In the genomic region with DNA sequence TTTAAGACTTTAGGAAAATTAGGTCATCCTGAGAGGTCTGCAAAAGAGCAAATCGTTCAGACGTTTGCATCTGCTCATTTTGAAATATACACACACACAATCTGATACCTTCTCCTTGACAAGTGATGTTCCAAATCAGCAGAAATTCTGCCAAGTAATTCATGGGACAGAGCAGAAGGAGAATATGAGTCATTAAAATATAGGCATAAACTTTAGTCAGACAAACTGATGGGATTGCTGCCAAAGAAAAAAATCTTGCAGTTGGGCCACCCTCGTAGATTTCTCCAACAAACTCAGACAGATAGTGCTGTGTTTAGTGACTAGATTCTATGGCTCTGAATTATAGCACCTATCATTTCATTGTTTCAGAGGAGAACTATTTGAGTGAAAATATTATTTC, we compare ENCODE assay signal across 12 cellular contexts.
DNase-seq lines count a peak whose midpoint lies in the region; ATAC-seq and TF ChIP-seq lines count a peak whose summit lies in the region.
"Had no signal": no experiment of that assay in that cellular context is flagged by ENCODE, and none has a peak within 500 bp of the region (broad histone marks: within the 10 kb centered on the region; RNA-seq: fewer than 3 reads in every experiment).

No MANE protein-coding gene starts in this region.

- H3K4me3 Mint-ChIP-seq in activated T-helper 2 cell treated with anti-CD3 and anti-CD28 coated beads, Interferon-gamma antibody, Interleukin-2, Interleukin-4, amounts not matched to agents 10 μg/mL and 5 μg/mL and 100 μg/mL, durations not matched to agents 14 hours and 24 hours and 36 hours (ENCODE audit: low read depth), result no peak overlapping the region

- POLR2A ChIA-PET in PC-3 (lab: Charles Lee; ENCODE audit: unreplicated experiment), result no interaction called here

- no peaks in the 10 kb centered on the region for H3K9me3 ChIP-seq in PC-3 (ENCODE audit: low read length)
- no peaks in the 10 kb centered on the region for H3K9me3 ChIP-seq in osteoblast (ENCODE audit: low read depth, low read length)

- H3K36me3 Mint-ChIP-seq in activated T-helper 2 cell treated with anti-CD3 and anti-CD28 coated beads, Interferon-gamma antibody, Interleukin-2, Interleukin-4, amounts not matched to agents 10 μg/mL and 5 μg/mL and 100 μg/mL, durations not matched to agents 14 hours and 24 hours and 36 hours (ENCODE audit: low read depth), result no peaks in the 10 kb centered on the region

- peak overlapping the region; percentile 34 for H3K9ac ChIP-seq in PC-3 (ENCODE audit: low read length)

- H3K27me3 Mint-ChIP-seq in activated T-helper 2 cell treated with anti-CD3 and anti-CD28 coated beads, Interferon-gamma antibody, Interleukin-2, Interleukin-4, amounts not matched to agents 10 μg/mL and 5 μg/mL and 100 μg/mL, durations not matched to agents 14 hours and 24 hours and 36 hours (ENCODE audit: low read depth), result no peaks in the 10 kb centered on the region

- H3K79me2 ChIP-seq in PC-3 (ENCODE audit: low read length), result no peaks in the 10 kb centered on the region
- no peaks in the 10 kb centered on the region for H3K79me2 ChIP-seq in osteoblast (ENCODE audit: insufficient read depth, low read length)

- no peak overlapping the region for H3K4me3 ChIP-seq in PC-3 (ENCODE audit: low read length)
- no peak overlapping the region for H3K4me3 ChIP-seq in epithelial cell of esophagus (ENCODE audit: low read length)
- H3K4me3 ChIP-seq in osteoblast (ENCODE audit: insufficient read depth, low read length), result no peak overlapping the region
- H3K4me3 ChIP-seq: cardiac muscle cell, skin epidermis had no signal

- H3K9me3 Mint-ChIP-seq in activated T-helper 2 cell treated with anti-CD3 and anti-CD28 coated beads, Interferon-gamma antibody, Interleukin-2, Interleukin-4, amounts not matched to agents 10 μg/mL and 5 μg/mL and 100 μg/mL, durations not matched to agents 14 hours and 24 hours and 36 hours, result no peaks in the 10 kb centered on the region

- peak; percentile 48 for ATAC-seq in PC-3
- ATAC-seq in activated CD4-positive, CD25-positive, alpha-beta regulatory T cell treated with anti-CD3 and anti-CD28 coated beads, Interleukin-2, amount 50 U/mL, for 24 hours, result no peak

- peak; percentile 47 for DNase-seq in DMS 273 treated with DMSO at 0.1 percent for 48 hours (lab: John Stamatoyannopoulos, UW)
- peak; percentile 95 for DNase-seq in PC-3
- peak; percentile 79 for DNase-seq in epithelial cell of esophagus (ENCODE audit: low read depth)
- DNase-seq in osteoblast (ENCODE audit: insufficient read length, low spot score, missing footprints), result peak; percentile 93
- no peak for DNase-seq in COLO668 (lab: John Stamatoyannopoulos, UW; ENCODE audit: unreplicated experiment)
- DNase-seq in activated T-helper 2 cell treated with anti-CD3 and anti-CD28 coated beads, Interferon-gamma antibody, Interleukin-2, Interleukin-4, amounts not matched to agents 10 μg/mL and 5 μg/mL and 100 μg/mL, durations not matched to agents 14 hours and 24 hours and 36 hours (ENCODE audit: low spot score), result no peak
- DNase-seq in NCI-H146 (lab: John Stamatoyannopoulos, UW), result no peak
- DNase-seq: glutamatergic neuron, T-helper 2 cell had no signal

- H3K36me3 ChIP-seq in PC-3 (ENCODE audit: low read depth, low read length) (no peaks in the 10 kb centered on the region), osteoblast (ENCODE audit: insufficient read depth, low read length) (no peaks in the 10 kb centered on the region)
- H3K36me3 ChIP-seq: cardiac muscle cell had no signal

- H3K4me1 Mint-ChIP-seq in activated T-helper 2 cell treated with anti-CD3 and anti-CD28 coated beads, Interferon-gamma antibody, Interleukin-2, Interleukin-4, amounts not matched to agents 10 μg/mL and 5 μg/mL and 100 μg/mL, durations not matched to agents 14 hours and 24 hours and 36 hours (ENCODE audit: low read depth), result no peaks in the 10 kb centered on the region

- H2AFZ ChIP-seq in PC-3 (ENCODE audit: low read length) (no peak overlapping the region), osteoblast (ENCODE audit: low read length) (no peak overlapping the region)

- H3K27me3 ChIP-seq in PC-3 (ENCODE audit: low read length) (no peaks in the 10 kb centered on the region), osteoblast (ENCODE audit: insufficient read depth, low read length) (no peaks in the 10 kb centered on the region)
- H3K27me3 ChIP-seq: cardiac muscle cell had no signal

- H3K4me1 ChIP-seq in PC-3 (ENCODE audit: insufficient read depth, low read length) (peaks cover 34% of the 10 kb centered on the region), osteoblast (ENCODE audit: insufficient read depth, low read length) (peaks cover 20% of the 10 kb centered on the region)

- no TSS peak for BruUV-seq in PC-3 (replicated peaks; lab: Mats Ljungman, UMichigan)

- TF ChIP-seq CTCF in PC-3 (conservative IDR thresholded peaks at IDR 0.05; ENCODE audit: low read depth, low read length), result no peak
- TF ChIP-seq CTCF in epithelial cell of esophagus (IDR thresholded peaks at IDR 0.05; ENCODE audit: insufficient read depth, low read depth, low read length, missing control alignments), result no peak
- TF ChIP-seq CTCF in osteoblast (IDR thresholded peaks at IDR 0.05; ENCODE audit: extremely low read depth, low read depth, low read length), result no peak

- no peaks in the 10 kb centered on the region for H3K9me2 ChIP-seq in PC-3 (replicated peaks; ENCODE audit: low read length)

- peak overlapping the region; percentile 81 for H3K27ac ChIP-seq in PC-3 (ENCODE audit: low read length)
- H3K27ac ChIP-seq in osteoblast (ENCODE audit: low read depth, low read length), result no peak overlapping the region
- H3K27ac ChIP-seq: cardiac muscle cell, skin epidermis had no signal

- H3K4me2 ChIP-seq in PC-3 (ENCODE audit: low read length) (peak overlapping the region; percentile 69), osteoblast (ENCODE audit: insufficient read depth, low read length) (peak overlapping the region; percentile 19)

- CTCF ChIA-PET in PC-3 (lab: Charles Lee), result no interaction called here

- no peak overlapping the region for H3K27ac Mint-ChIP-seq in activated T-helper 2 cell treated with anti-CD3 and anti-CD28 coated beads, Interferon-gamma antibody, Interleukin-2, Interleukin-4, amounts not matched to agents 10 μg/mL and 5 μg/mL and 100 μg/mL, durations not matched to agents 14 hours and 24 hours and 36 hours

- intact Hi-C loops in PC-3 (cut with micrococcal nuclease), result loop anchor here (1.0 to 2.0 kb wide), 3 partner anchors 153 to 1065 kb away; no protein-coding TSS in a partner anchor
- intact Hi-C loops in activated T-helper 2 cell treated with anti-CD3 and anti-CD28 coated beads, Interferon-gamma antibody, Interleukin-2, Interleukin-4, amounts not matched to agents 10 μg/mL and 5 μg/mL and 100 μg/mL, durations not matched to agents 14 hours and 24 hours and 36 hours (cut with micrococcal nuclease), result no loop called here

- H3F3A ChIP-seq in PC-3 (ENCODE audit: low read length, unreplicated experiment), result no peaks in the 10 kb centered on the region

- no peaks in the 10 kb centered on the region for H4K20me1 ChIP-seq in PC-3 (ENCODE audit: low read length)
- no peaks in the 10 kb centered on the region for H4K20me1 ChIP-seq in osteoblast (ENCODE audit: insufficient read depth, low read length)

Comparison
In these comparisons a context has a peak if more than half of its experiments do, and no peak if none do; other contexts are left out.
1. DNase-seq: peak in DMS 273 treated with DMSO at 0.1 percent for 48 hours (single experiment), PC-3 (single experiment), epithelial cell of esophagus (single experiment) and osteoblast (single experiment); none in COLO668 (single experiment), activated T-helper 2 cell treated with anti-CD3 and anti-CD28 coated beads, Interferon-gamma antibody, Interleukin-2, Interleukin-4, amounts not matched to agents 10 μg/mL and 5 μg/mL and 100 μg/mL, durations not matched to agents 14 hours and 24 hours and 36 hours (single experiment) and NCI-H146 (single experiment).